In the genomic region with DNA sequence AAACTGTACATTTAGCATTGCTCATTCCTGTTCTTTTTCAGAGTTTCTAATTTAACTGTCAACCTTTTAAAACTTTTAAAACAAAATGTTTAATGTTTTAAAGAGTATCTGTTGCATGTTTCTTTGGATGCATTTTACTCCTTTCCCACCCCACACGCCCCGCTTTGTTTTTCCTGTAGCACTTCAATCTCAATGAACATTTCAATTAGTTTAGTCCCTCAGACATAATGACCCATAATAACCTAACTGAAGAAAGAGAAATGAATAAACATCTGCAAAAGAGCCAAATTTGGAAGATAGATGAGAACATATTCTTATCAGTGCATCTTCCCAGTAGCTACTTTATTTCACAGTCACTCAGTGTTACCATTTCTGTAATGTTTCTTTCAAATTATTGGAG, we compare ENCODE assay signal across 13 cellular contexts. TPM values are rescaled to one million over a fixed set of nuclear protein-coding genes. Genes with fewer than 3 reads are reported as not detected.
"Had no signal": no experiment of that assay in that cellular context is flagged by ENCODE, and none has a peak within 500 bp of the region (broad histone marks: within the 10 kb centered on the region; RNA-seq: fewer than 3 reads in every experiment).

No MANE protein-coding gene starts in this region.

- H3K27ac ChIP-seq: adrenal gland, brain microvascular endothelial cell, foreskin keratinocyte, left lung, right atrium auricular region had no signal

- H3K4me3 ChIP-seq: adrenal gland, left lung, right atrium auricular region had no signal

- FAIRE-seq: islet of Langerhans, small intestine had no signal

- H3K4me1 ChIP-seq: adrenal gland, foreskin keratinocyte had no signal

- H3K36me3 ChIP-seq: adrenal gland, brain microvascular endothelial cell, left lung, right atrium auricular region had no signal

- DNase-seq: activated CD4-positive, alpha-beta T cell treated with anti-CD3 and anti-CD28 coated beads, Interleukin-2, amount 50 U/mL, for 1 hour; activated CD4-positive, CD25-positive, alpha-beta regulatory T cell; activated naive CD4-positive, alpha-beta T cell treated with anti-CD3 and anti-CD28 coated beads, Interleukin-2, amount 50 U/mL, for 16 hours; activated T-cell treated with anti-CD3 and anti-CD28 coated beads, Interleukin-2, amount 50 U/mL, for 1 hour; brain microvascular endothelial cell; foreskin keratinocyte; left lung; small intestine; T-helper 2 cell; trophoblast cell had no signal

- H3K27me3 ChIP-seq: brain microvascular endothelial cell had no signal

- ATAC-seq: foreskin keratinocyte, left lung had no signal

- H3K9me3 ChIP-seq: adrenal gland, left lung, right atrium auricular region had no signal

RNA-seq across cellular contexts. Expression of gene PCDH10, which starts 7.5 kb away (rescaled TPM):
- total RNA-seq: foreskin keratinocyte had no signal
